In genomic region chr19:46600393-46601317, GRCh38 we compare ENCODE assay signal across 8 cellular contexts. TPM values are rescaled to one million over a fixed set of nuclear protein-coding genes. Genes with fewer than 3 reads are reported as not detected.
DNase-seq lines count a peak whose midpoint lies in the region; ATAC-seq and TF ChIP-seq lines count a peak whose summit lies in the region.

No MANE protein-coding gene starts in this region.

- intact Hi-C loops in prostate gland (cut with DNase I): no loop called here

- H3K9me3 ChIP-seq in right atrium auricular region: peaks cover 0 to 3% of the 10 kb centered on the region in 2 donors
- H3K9me3 ChIP-seq in prostate gland: no peaks in the 10 kb centered on the region

- H3K27me3 ChIP-seq in right atrium auricular region (no peaks in the 10 kb centered on the region), prostate gland (replicated peaks; ENCODE audit: insufficient read depth) (no peaks in the 10 kb centered on the region)

- H3K36me3 ChIP-seq in right atrium auricular region: peaks cover 3% of the 10 kb centered on the region
- no peaks in the 10 kb centered on the region for H3K36me3 ChIP-seq in prostate gland
- H3K36me3 ChIP-seq in urinary bladder (ENCODE audit: insufficient read depth): no peaks in the 10 kb centered on the region

- peak overlapping the region; percentile 96 to 98 for H3K4me3 ChIP-seq in right atrium auricular region
- peak overlapping the region; percentile 99 to 100 for H3K4me3 ChIP-seq in prostate gland
- peak overlapping the region; percentile 87 for H3K4me3 ChIP-seq in urinary bladder (ENCODE audit: low read depth, low read length)

- TF ChIP-seq CTCF in GM13977 (IDR thresholded peaks at IDR 0.05; ENCODE audit: extremely low read depth, insufficient read depth, missing control alignments): no peak
- no peak for TF ChIP-seq CTCF in right atrium auricular region (IDR thresholded peaks at IDR 0.05)
- TF ChIP-seq CTCF in prostate gland (IDR thresholded peaks at IDR 0.05): peak in 1 of 4 experiments; percentile 17

- TF ChIP-seq POLR2A in prostate gland (IDR thresholded peaks at IDR 0.05): peak; percentile 14

- peak; percentile 96 for DNase-seq in GM13977 (ENCODE audit: low spot score)
- DNase-seq in NCI-H1436 treated with DMSO at 0.1 percent for 48 hours (lab: John Stamatoyannopoulos, UW): peak; percentile 61
- peak; percentile 89 to 98 (median 93) for DNase-seq in T-helper 1 cell
- DNase-seq in amygdala (lab: John Stamatoyannopoulos, UW): peak; percentile 83 to 100 (median 93)
- DNase-seq in right atrium auricular region (ENCODE audit: low spot score): peak; percentile 98
- DNase-seq in prostate gland (ENCODE audit: low spot score): peak; percentile 97

- ATAC-seq in HG02852 (IDR thresholded peaks at IDR 0.05; ENCODE audit: unreplicated experiment): peak; percentile 72

- H3K4me1 ChIP-seq in right atrium auricular region: peaks cover 0 to 38% of the 10 kb centered on the region in 2 donors
- peaks cover 3% of the 10 kb centered on the region for H3K4me1 ChIP-seq in prostate gland (replicated peaks)
- no peaks in the 10 kb centered on the region for H3K4me1 ChIP-seq in urinary bladder (ENCODE audit: insufficient read depth)

- H3K27ac ChIP-seq in right atrium auricular region (peak overlapping the region; percentile 96 to 98), prostate gland (peak overlapping the region; percentile 93 to 97), urinary bladder (ENCODE audit: low read depth) (peak overlapping the region; percentile 92)

- in situ Hi-C loops in GM13977 (cut with MboI; ENCODE audit: low pct_unique_long_range_greater_than_20kb, low sequenced_read_pairs, unreplicated experiment): no loop called here

- WGBS in prostate gland: under 1% methylated on average over 73 of the region's 93 CpGs
- under 1% methylated on average over 91 of the region's 93 CpGs for WGBS in urinary bladder

RNA-seq across cellular contexts. Expression of gene CALM3, which starts 0.5 kb away (rescaled TPM):
- total RNA-seq in right atrium auricular region (100 to 1,000 TPM; 210 to 296 TPM), prostate gland (100 to 1,000 TPM; 166 to 171 TPM), urinary bladder (121 TPM)
- 309 TPM for polyA plus RNA-seq in urinary bladder

RNA-seq across cellular contexts. Expression of gene PTGIR, which starts 24.2 kb away (rescaled TPM):
- 10 to 100 TPM in 1 of 2 donors, 1 to 10 TPM in 1; 7.0 to 20.6 TPM for total RNA-seq in right atrium auricular region
- 1 to 10 TPM in 1 of 2 donors, not detected in 1; 2.2 TPM for total RNA-seq in prostate gland
- 2.6 TPM for total RNA-seq in urinary bladder
- 4.0 TPM for polyA plus RNA-seq in urinary bladder

RNA-seq across cellular contexts. Expression of gene GNG8, which starts 35.3 kb away (rescaled TPM):
- total RNA-seq in right atrium auricular region: not detected
- total RNA-seq in prostate gland: not detected
- total RNA-seq in urinary bladder: not detected
- not detected for polyA plus RNA-seq in urinary bladder

Comparison
In these comparisons a context has a peak if more than half of its experiments do, and no peak if none do; other contexts are left out.
1. Peak in every context shown above with its lines: DNase-seq, ATAC-seq, H3K4me3 ChIP-seq and H3K27ac ChIP-seq.